Comparison of ENCODE assay signal across 8 cellular contexts in genomic region chr1:99645699-99646531, GRCh38. TPM values are rescaled to one million over a fixed set of nuclear protein-coding genes. Genes with fewer than 3 reads are reported as not detected.
DNase-seq lines count a peak whose midpoint lies in the region; ATAC-seq, FAIRE-seq and TF ChIP-seq lines count a peak whose summit lies in the region.

TSS of gene PALMD (plus strand) at chr1:99646113. CDS start at chr1:99646318, 205 bp downstream.

- in situ Hi-C loops in Panc1 (cut with HindIII; ENCODE audit: low pct_unique_long_range_greater_than_20kb, low sequenced_read_pairs) = no loop called here

- DNase-seq in DMS 273 treated with DMSO at 0.1 percent for 48 hours (lab: John Stamatoyannopoulos, UW) = peak; percentile 60
- no peak for DNase-seq in Panc1 (ENCODE audit: low read depth, low spot score)
- DNase-seq in foreskin fibroblast = peak in 1 of 2 donors; percentile 42
- DNase-seq in pancreas = peak in 4 of 6 donors; percentile 14 to 58 (median 25)
- no peak for DNase-seq in stimulated activated CD4-positive, alpha-beta T cell treated with anti-CD3 and anti-CD28 coated beads, Interleukin-15, amount 100 ng/mL, for 24 hours

- FAIRE-seq in pancreas (lab: Jason Lieb, UNC) = no peak

- intact Hi-C loops in Panc1 (cut with micrococcal nuclease; ENCODE audit: unreplicated experiment) = no loop called here
- intact Hi-C loops in pancreas (cut with DNase I) = no loop called here

- no peaks in the 10 kb centered on the region for H3K9me3 ChIP-seq in Panc1 (ENCODE audit: control insufficient read depth, insufficient read depth, low read depth, low read length)
- H3K9me3 ChIP-seq in pancreas = no peaks in the 10 kb centered on the region

- POLR2A ChIA-PET in Panc1 (lab: Charles Lee) = interaction anchor here (0.6 kb wide), 1 partner anchor 27 kb away, joined by 7 read pairs; no protein-coding TSS in a partner anchor

- H3K36me3 ChIP-seq in Panc1 (ENCODE audit: control insufficient read depth, insufficient read depth, low read length) = no peaks in the 10 kb centered on the region
- H3K36me3 ChIP-seq in pancreas = no peaks in the 10 kb centered on the region

- CTCF ChIA-PET in Panc1 (lab: Charles Lee) = no interaction called here

- BruUV-seq in Panc1 (replicated peaks; lab: Mats Ljungman, UMichigan) = no TSS peak

- peak within 1 kb of the TSS in 1 of 2 experiments; percentile 31; a peak in 2 of 4 replicates for H3K4me3 ChIP-seq in Panc1 (ENCODE audit: low read depth in 2 of 2, low read length in 2 of 2)
- peak within 1 kb of the TSS; percentile 6 to 38 for H3K4me3 ChIP-seq in foreskin fibroblast (ENCODE audit: low read depth in 1 of 2, low read length in 2 of 2)
- H3K4me3 ChIP-seq in pancreas = peak within 1 kb of the TSS in 3 of 4 donors; percentile 10 to 41 (median 20)

- H3K4me1 ChIP-seq in Panc1 (ENCODE audit: control insufficient read depth, insufficient read depth, low read length) (no peaks in the 10 kb centered on the region), pancreas (peaks cover 0 to 8% (median 0%) of the 10 kb centered on the region in 3 donors)

- peak; percentile 65 for ATAC-seq in Panc1
- peak; percentile 37 to 72 (median 68) for ATAC-seq in pancreas
- no peak for ATAC-seq in GM18907 (IDR thresholded peaks at IDR 0.05; ENCODE audit: unreplicated experiment)
- ATAC-seq in GM18909 (IDR thresholded peaks at IDR 0.05; ENCODE audit: poor library complexity, unreplicated experiment) = no peak
- ATAC-seq in HG03565 (IDR thresholded peaks at IDR 0.05; ENCODE audit: unreplicated experiment) = no peak

- TF ChIP-seq CTCF in Panc1 (IDR thresholded peaks at IDR 0.05) = no peak
- no peak for TF ChIP-seq CTCF in foreskin fibroblast (IDR thresholded peaks at IDR 0.05; ENCODE audit: low read depth, low read length)
- no peak for TF ChIP-seq CTCF in pancreas (IDR thresholded peaks at IDR 0.05)

- H3K27me3 ChIP-seq in Panc1 (ENCODE audit: control insufficient read depth, insufficient read depth, low read length) = no peaks in the 10 kb centered on the region
- H3K27me3 ChIP-seq in pancreas = peaks cover 0 to 6% (median 0%) of the 10 kb centered on the region in 4 donors

- 2 to 4% methylated on average over 17 of the region's 17 CpGs for WGBS in pancreas, 2 donors

- H3K27ac ChIP-seq in Panc1 (ENCODE audit: low read length) = no peak within 1 kb of the TSS
- peak within 1 kb of the TSS in 2 of 4 donors; percentile 53 to 68 for H3K27ac ChIP-seq in pancreas

RNA-seq across cellular contexts. Expression of gene PALMD, which starts in this region (rescaled TPM):
- total RNA-seq in Panc1 (2021; ENCODE audit: unreplicated experiment) = 0.05 TPM
- polyA plus RNA-seq in Panc1 (2012; ENCODE audit: insufficient read length) = not detected
- 1 to 10 TPM; 2.6 to 5.6 (median 4.2) TPM for total RNA-seq in pancreas
- 10 to 100 TPM in 1 of 2 donors, 1 to 10 TPM in 1; 8.8 to 15.4 TPM for polyA plus RNA-seq in pancreas

Comparison
In these comparisons a context has a peak if more than half of its experiments do, and no peak if none do; other contexts are left out.
1. Peak in ATAC-seq in Panc1; RNA of the gene not detected or under 1 TPM.
2. DNase-seq: peak in DMS 273 treated with DMSO at 0.1 percent for 48 hours (single experiment) and pancreas (4 of 6); none in Panc1 (single experiment) and stimulated activated CD4-positive, alpha-beta T cell treated with anti-CD3 and anti-CD28 coated beads, Interleukin-15, amount 100 ng/mL, for 24 hours (single experiment).
3. ATAC-seq: peak in pancreas (4 of 4); none in GM18907 (single experiment), GM18909 (single experiment) and HG03565 (single experiment).